ENCODE assay signal across 1 cellular context in genomic region chr10:70441877-70442205, GRCh38.
TF ChIP-seq lines count a peak whose summit lies in the region.

No MANE protein-coding gene starts in this region.

TF ChIP-seq in HepG2, 621 proteins besides CTCF, POLR2A, EP300 and RAD21:
- TF ChIP-seq PRDM10 (CRISPR knock-in tag; IDR thresholded peaks at IDR 0.05; ENCODE audit: low read depth) (no peak), ZNF687 (CRISPR knock-in tag; IDR thresholded peaks at IDR 0.05) (peak; percentile 15; the same call in 1 of the 2 replicates), GABPA (IDR thresholded peaks at IDR 0.05; ENCODE audit: low read depth, low read length) (no peak), GABPA (CRISPR knock-in tag; IDR thresholded peaks at IDR 0.05; ENCODE audit: low read depth) (no peak), ARID4A (CRISPR knock-in tag; IDR thresholded peaks at IDR 0.05; ENCODE audit: borderline replicate concordance) (0 out of 2 replicates have a peak, but pooled peaks have one; percentile 17), BORCS8-MEF2B (CRISPR knock-in tag; IDR thresholded peaks at IDR 0.05) (0 out of 2 replicates have a peak, but pooled peaks have one; percentile 9)
